ENCODE assay signal across 18 cellular contexts in the genomic region with DNA sequence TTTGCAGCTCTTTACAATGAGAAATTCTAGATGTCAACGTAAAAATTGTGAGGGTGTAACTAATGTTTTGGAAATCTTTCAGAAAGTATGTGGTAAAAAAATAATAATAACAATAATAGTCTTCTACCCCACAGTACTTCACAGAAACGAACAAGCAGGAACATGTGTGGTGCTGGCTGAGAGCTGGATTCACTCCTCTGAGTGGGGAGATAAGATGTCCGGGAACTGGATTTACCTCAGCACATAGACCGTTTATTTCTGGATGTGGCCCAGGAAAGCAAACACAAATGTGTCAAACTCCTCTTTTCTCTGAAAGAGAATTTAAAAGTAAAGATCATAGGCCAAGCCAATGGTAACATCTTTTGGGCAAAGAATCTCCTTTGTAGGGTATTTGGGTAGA.
"Had no signal": no experiment of that assay in that cellular context is flagged by ENCODE, and none has a peak within 500 bp of the region (broad histone marks: within the 10 kb centered on the region; RNA-seq: fewer than 3 reads in every experiment).

No MANE protein-coding gene starts in this region.

- DNase-seq: cerebellar nuclear complex; colonic mucosa; dermis blood vessel endothelial cell; erythroblast; heart right ventricle; hypothalamus; left lung; lower lobe of right lung; mesenchymal stem cell; midbrain; posterior cingulate gyrus; stimulated activated CD4-positive, alpha-beta T cell treated with anti-CD3 and anti-CD28 coated beads, Interleukin-2, amount 100 ng/mL, for 48 hours; stimulated activated naive CD4-positive, alpha-beta T cell treated with Interleukin-2 at 50 U/mL for 16 hours; trophoblast cell had no signal

- H3K27ac Mint-ChIP-seq: natural killer cell treated with Interleukin-12 subunit alpha and Interleukin-12 subunit beta and Interleukin-15 and Interleukin-18, amount 100 ng/mL, for 72 hours had no signal

- H3K36me3 Mint-ChIP-seq: natural killer cell treated with Interleukin-12 subunit alpha and Interleukin-12 subunit beta and Interleukin-15 and Interleukin-18, amount 100 ng/mL, for 72 hours had no signal

- H3K27ac ChIP-seq: colonic mucosa, heart right ventricle, left lung, lower lobe of right lung, neutrophil had no signal

- FAIRE-seq: islet of Langerhans had no signal

- ATAC-seq: left lung; lower lobe of right lung; natural killer cell treated with Interleukin-12 subunit alpha and Interleukin-12 subunit beta and Interleukin-15 and Interleukin-18, amount 100 ng/mL, for 72 hours had no signal

- H3K4me1 ChIP-seq: colonic mucosa, left lung, lower lobe of right lung had no signal

- H3K4me3 Mint-ChIP-seq: natural killer cell treated with Interleukin-12 subunit alpha and Interleukin-12 subunit beta and Interleukin-15 and Interleukin-18, amount 100 ng/mL, for 72 hours had no signal

- H3K27me3 ChIP-seq: colonic mucosa had no signal

- H3K9me3 ChIP-seq: colonic mucosa, heart right ventricle, left lung, lower lobe of right lung, neutrophil had no signal

- H3K4me3 ChIP-seq: colonic mucosa, heart right ventricle, left lung, lower lobe of right lung, smooth muscle cell had no signal

- H3K36me3 ChIP-seq: colonic mucosa, heart right ventricle, left lung, lower lobe of right lung, neutrophil had no signal

- H3K9me3 Mint-ChIP-seq: natural killer cell treated with Interleukin-12 subunit alpha and Interleukin-12 subunit beta and Interleukin-15 and Interleukin-18, amount 100 ng/mL, for 72 hours had no signal
